ENCODE assay signal across 1 cellular context in the genomic region with DNA sequence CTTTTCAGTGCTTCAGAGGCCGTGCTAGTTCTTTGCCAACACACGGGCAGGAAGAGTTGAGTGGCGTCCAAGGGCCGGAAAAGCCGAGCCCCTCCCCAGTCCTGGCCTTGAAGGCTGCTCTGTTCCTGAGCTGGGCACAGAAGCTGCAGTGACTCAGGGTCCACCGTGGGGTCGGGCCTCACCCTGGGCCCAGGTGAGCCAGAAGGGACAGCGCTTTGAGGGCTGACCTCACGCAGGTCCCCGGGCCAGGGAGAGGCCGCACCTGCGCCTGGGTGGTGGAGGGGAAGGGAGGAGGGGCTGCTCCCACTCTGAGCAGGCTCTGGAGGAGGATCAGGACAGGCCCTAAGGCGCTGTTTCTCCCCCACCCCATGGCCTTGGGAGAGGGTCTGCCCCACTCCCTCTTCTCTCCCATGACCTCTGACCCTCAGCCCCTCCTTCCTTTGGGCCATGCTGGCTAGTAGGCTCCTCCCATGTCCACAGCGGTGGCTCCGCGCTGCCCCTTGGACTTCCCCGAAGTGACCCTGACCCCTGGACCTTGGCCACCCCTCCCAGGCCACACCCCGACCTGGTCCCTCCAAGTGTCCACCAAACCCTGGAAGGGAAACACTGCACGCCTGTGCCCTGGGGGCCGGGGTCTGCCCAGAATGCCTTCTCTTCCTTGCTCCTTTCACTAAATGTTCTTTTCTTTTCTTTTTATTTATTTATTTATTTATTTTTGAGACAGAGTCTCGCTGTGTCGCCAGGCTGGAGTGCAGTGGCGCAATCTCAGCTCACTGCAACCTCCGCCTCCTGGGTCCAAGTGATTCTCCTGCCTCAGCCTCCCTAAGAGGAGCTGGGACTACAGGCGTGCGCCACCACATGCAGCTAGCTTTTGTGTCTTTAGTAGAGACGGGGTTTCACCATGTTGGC.
A peak's percentile ranks its signal among the peaks of the same experiment; 100 is the strongest.
TF ChIP-seq lines count a peak whose summit lies in the region.

No MANE protein-coding gene starts in this region.

TF ChIP-seq in HepG2, 621 proteins besides CTCF, POLR2A, EP300 and RAD21 (continued from another document and continues in another):
- TF ChIP-seq, protein P1, sequence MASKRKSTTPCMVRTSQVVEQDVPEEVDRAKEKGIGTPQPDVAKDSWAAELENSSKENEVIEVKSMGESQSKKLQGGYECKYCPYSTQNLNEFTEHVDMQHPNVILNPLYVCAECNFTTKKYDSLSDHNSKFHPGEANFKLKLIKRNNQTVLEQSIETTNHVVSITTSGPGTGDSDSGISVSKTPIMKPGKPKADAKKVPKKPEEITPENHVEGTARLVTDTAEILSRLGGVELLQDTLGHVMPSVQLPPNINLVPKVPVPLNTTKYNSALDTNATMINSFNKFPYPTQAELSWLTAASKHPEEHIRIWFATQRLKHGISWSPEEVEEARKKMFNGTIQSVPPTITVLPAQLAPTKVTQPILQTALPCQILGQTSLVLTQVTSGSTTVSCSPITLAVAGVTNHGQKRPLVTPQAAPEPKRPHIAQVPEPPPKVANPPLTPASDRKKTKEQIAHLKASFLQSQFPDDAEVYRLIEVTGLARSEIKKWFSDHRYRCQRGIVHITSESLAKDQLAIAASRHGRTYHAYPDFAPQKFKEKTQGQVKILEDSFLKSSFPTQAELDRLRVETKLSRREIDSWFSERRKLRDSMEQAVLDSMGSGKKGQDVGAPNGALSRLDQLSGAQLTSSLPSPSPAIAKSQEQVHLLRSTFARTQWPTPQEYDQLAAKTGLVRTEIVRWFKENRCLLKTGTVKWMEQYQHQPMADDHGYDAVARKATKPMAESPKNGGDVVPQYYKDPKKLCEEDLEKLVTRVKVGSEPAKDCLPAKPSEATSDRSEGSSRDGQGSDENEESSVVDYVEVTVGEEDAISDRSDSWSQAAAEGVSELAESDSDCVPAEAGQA (IDR thresholded peaks at IDR 0.05; ENCODE audit: low read depth) = no peak
- TF ChIP-seq, protein P1 (CRISPR knock-in tag; IDR thresholded peaks at IDR 0.05; ENCODE audit: borderline replicate concordance) = no peak
- no peak for TF ChIP-seq ZNF230 (CRISPR knock-in tag; IDR thresholded peaks at IDR 0.05)
- no peak for TF ChIP-seq ZNF720 (CRISPR knock-in tag; IDR thresholded peaks at IDR 0.05)
- TF ChIP-seq KDM5B (CRISPR knock-in tag; IDR thresholded peaks at IDR 0.05; ENCODE audit: borderline replicate concordance) = peak; percentile 34; the same call in 1 of the 2 replicates
- no peak for TF ChIP-seq NFYC (CRISPR knock-in tag; IDR thresholded peaks at IDR 0.05)
- no peak for TF ChIP-seq ZBTB1 (CRISPR knock-in tag; IDR thresholded peaks at IDR 0.05; ENCODE audit: borderline replicate concordance)
- TF ChIP-seq, protein P2, sequence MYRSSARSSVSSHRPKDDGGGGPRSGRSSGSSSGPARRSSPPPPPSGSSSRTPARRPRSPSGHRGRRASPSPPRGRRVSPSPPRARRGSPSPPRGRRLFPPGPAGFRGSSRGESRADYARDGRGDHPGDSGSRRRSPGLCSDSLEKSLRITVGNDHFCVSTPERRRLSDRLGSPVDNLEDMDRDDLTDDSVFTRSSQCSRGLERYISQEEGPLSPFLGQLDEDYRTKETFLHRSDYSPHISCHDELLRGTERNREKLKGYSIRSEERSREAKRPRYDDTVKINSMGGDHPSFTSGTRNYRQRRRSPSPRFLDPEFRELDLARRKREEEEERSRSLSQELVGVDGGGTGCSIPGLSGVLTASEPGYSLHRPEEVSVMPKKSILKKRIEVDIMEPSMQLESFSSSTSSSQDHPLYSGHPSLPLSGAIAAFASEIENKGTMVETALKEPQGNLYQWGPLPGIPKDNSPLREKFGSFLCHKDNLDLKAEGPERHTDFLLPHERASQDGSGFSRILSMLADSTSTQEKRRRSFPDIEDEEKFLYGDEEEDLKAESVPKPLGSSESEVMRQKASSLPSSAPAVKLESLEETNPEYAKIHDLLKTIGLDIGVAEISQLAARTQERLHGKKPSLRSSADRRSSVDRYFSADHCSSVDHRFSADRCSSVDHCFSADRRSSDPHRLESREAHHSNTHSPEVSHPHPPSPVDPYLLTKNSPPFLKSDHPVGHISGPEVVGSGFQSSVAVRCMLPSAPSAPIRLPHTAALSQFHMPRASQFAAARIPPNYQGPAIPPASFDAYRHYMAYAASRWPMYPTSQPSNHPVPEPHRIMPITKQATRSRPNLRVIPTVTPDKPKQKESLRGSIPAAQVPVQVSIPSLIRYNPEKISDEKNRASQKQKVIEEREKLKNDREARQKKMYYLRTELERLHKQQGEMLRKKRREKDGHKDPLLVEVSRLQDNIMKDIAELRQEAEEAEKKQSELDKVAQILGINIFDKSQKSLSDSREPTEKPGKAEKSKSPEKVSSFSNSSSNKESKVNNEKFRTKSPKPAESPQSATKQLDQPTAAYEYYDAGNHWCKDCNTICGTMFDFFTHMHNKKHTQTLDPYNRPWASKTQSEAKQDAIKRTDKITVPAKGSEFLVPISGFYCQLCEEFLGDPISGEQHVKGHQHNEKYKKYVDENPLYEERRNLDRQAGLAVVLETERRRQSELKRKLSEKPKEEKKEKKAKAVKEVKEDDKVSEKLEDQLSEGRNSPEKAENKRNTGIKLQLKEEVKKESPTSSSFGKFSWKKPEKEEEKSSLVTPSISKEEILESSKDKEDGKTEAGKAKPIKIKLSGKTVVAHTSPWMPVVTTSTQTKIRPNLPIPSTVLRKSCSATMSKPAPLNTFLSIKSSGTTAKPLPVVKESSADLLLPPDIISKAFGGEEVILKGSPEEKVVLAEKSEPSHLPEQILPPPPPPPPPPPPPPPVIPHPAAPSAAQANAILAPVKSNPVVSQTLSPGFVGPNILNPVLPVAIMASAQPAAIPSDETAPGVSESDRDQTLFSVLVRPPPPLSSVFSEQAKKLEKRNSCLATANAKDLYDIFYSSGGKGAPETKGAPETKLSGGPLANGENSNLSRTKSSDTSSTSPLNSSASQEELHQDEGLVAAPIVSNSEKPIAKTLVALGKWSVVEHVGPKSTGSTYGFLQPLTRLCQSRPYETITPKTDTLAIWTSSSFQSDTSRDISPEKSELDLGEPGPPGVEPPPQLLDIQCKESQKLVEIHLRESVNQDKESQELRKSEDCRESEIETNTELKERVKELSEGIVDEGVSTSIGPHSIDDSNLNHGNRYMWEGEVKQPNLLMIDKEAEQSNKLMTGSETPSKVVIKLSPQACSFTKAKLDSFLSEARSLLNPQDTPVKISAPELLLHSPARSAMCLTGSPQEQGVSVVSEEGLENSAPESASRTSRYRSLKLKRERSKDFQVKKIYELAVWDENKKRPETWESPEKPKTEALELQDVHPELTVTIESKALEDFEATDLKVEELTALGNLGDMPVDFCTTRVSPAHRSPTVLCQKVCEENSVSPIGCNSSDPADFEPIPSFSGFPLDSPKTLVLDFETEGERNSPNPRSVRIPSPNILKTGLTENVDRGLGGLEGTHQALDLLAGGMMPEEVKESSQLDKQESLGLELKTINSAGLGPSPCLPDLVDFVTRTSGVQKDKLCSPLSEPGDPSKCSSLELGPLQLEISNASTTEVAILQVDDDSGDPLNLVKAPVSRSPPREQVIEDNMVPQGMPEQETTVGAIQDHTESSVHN (CRISPR knock-in tag; IDR thresholded peaks at IDR 0.05) = no peak
- TF ChIP-seq MEF2D (CRISPR knock-in tag; IDR thresholded peaks at IDR 0.05) = 0 out of 2 replicates have a peak, but pooled peaks have one; percentile 31
- TF ChIP-seq RBM39 (IDR thresholded peaks at IDR 0.05; ENCODE audit: low read depth, low read length, poor library complexity, severe bottlenecking) = no peak
- no peak for TF ChIP-seq IRF2 (CRISPR knock-in tag; IDR thresholded peaks at IDR 0.05)
- TF ChIP-seq ZNF496 (CRISPR knock-in tag; IDR thresholded peaks at IDR 0.05; ENCODE audit: insufficient replicate concordance) = no peak
- TF ChIP-seq, protein P3, sequence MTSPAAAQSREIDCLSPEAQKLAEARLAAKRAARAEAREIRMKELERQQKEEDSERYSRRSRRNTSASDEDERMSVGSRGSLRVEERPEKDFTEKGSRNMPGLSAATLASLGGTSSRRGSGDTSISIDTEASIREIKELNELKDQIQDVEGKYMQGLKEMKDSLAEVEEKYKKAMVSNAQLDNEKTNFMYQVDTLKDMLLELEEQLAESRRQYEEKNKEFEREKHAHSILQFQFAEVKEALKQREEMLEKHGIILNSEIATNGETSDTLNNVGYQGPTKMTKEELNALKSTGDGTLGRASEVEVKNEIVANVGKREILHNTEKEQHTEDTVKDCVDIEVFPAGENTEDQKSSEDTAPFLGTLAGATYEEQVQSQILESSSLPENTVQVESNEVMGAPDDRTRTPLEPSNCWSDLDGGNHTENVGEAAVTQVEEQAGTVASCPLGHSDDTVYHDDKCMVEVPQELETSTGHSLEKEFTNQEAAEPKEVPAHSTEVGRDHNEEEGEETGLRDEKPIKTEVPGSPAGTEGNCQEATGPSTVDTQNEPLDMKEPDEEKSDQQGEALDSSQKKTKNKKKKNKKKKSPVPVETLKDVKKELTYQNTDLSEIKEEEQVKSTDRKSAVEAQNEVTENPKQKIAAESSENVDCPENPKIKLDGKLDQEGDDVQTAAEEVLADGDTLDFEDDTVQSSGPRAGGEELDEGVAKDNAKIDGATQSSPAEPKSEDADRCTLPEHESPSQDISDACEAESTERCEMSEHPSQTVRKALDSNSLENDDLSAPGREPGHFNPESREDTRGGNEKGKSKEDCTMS (CRISPR knock-in tag; conservative IDR thresholded peaks at IDR 0.05) = no peak
- no peak for TF ChIP-seq ZNF333 (CRISPR knock-in tag; IDR thresholded peaks at IDR 0.05; ENCODE audit: borderline replicate concordance)
- TF ChIP-seq, protein P4, sequence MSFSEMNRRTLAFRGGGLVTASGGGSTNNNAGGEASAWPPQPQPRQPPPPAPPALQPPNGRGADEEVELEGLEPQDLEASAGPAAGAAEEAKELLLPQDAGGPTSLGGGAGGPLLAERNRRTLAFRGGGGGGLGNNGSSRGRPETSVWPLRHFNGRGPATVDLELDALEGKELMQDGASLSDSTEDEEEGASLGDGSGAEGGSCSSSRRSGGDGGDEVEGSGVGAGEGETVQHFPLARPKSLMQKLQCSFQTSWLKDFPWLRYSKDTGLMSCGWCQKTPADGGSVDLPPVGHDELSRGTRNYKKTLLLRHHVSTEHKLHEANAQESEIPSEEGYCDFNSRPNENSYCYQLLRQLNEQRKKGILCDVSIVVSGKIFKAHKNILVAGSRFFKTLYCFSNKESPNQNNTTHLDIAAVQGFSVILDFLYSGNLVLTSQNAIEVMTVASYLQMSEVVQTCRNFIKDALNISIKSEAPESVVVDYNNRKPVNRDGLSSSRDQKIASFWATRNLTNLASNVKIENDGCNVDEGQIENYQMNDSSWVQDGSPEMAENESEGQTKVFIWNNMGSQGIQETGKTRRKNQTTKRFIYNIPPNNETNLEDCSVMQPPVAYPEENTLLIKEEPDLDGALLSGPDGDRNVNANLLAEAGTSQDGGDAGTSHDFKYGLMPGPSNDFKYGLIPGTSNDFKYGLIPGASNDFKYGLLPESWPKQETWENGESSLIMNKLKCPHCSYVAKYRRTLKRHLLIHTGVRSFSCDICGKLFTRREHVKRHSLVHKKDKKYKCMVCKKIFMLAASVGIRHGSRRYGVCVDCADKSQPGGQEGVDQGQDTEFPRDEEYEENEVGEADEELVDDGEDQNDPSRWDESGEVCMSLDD (CRISPR knock-in tag; IDR thresholded peaks at IDR 0.05; ENCODE audit: borderline replicate concordance) = no peak
- peak; percentile 49; the same call in 1 of the 2 replicates for TF ChIP-seq SAP130 (CRISPR knock-in tag; IDR thresholded peaks at IDR 0.05; ENCODE audit: low read depth)
- TF ChIP-seq MEIS1 (CRISPR knock-in tag; IDR thresholded peaks at IDR 0.05; ENCODE audit: borderline replicate concordance) = no peak
- no peak for TF ChIP-seq NFRKB (IDR thresholded peaks at IDR 0.05)
- TF ChIP-seq MTA1 (CRISPR knock-in tag; IDR thresholded peaks at IDR 0.05; ENCODE audit: borderline replicate concordance) = peak; percentile 87
- TF ChIP-seq, protein P5, sequence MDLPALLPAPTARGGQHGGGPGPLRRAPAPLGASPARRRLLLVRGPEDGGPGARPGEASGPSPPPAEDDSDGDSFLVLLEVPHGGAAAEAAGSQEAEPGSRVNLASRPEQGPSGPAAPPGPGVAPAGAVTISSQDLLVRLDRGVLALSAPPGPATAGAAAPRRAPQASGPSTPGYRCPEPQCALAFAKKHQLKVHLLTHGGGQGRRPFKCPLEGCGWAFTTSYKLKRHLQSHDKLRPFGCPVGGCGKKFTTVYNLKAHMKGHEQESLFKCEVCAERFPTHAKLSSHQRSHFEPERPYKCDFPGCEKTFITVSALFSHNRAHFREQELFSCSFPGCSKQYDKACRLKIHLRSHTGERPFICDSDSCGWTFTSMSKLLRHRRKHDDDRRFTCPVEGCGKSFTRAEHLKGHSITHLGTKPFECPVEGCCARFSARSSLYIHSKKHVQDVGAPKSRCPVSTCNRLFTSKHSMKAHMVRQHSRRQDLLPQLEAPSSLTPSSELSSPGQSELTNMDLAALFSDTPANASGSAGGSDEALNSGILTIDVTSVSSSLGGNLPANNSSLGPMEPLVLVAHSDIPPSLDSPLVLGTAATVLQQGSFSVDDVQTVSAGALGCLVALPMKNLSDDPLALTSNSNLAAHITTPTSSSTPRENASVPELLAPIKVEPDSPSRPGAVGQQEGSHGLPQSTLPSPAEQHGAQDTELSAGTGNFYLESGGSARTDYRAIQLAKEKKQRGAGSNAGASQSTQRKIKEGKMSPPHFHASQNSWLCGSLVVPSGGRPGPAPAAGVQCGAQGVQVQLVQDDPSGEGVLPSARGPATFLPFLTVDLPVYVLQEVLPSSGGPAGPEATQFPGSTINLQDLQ (CRISPR knock-in tag; IDR thresholded peaks at IDR 0.05) = no peak
- no peak for TF ChIP-seq RELA (CRISPR knock-in tag; IDR thresholded peaks at IDR 0.05)
- TF ChIP-seq, protein P6, sequence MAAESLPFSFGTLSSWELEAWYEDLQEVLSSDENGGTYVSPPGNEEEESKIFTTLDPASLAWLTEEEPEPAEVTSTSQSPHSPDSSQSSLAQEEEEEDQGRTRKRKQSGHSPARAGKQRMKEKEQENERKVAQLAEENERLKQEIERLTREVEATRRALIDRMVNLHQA (CRISPR knock-in tag; IDR thresholded peaks at IDR 0.05) = no peak
- no peak for TF ChIP-seq SP140L (CRISPR knock-in tag; IDR thresholded peaks at IDR 0.05; ENCODE audit: borderline replicate concordance)
- 0 out of 2 replicates have a peak, but pooled peaks have one; percentile 69 for TF ChIP-seq SAFB2 (CRISPR knock-in tag; IDR thresholded peaks at IDR 0.05; ENCODE audit: borderline replicate concordance, low read depth)
